Comparison of ENCODE assay signal across 13 cellular contexts in the genomic region with DNA sequence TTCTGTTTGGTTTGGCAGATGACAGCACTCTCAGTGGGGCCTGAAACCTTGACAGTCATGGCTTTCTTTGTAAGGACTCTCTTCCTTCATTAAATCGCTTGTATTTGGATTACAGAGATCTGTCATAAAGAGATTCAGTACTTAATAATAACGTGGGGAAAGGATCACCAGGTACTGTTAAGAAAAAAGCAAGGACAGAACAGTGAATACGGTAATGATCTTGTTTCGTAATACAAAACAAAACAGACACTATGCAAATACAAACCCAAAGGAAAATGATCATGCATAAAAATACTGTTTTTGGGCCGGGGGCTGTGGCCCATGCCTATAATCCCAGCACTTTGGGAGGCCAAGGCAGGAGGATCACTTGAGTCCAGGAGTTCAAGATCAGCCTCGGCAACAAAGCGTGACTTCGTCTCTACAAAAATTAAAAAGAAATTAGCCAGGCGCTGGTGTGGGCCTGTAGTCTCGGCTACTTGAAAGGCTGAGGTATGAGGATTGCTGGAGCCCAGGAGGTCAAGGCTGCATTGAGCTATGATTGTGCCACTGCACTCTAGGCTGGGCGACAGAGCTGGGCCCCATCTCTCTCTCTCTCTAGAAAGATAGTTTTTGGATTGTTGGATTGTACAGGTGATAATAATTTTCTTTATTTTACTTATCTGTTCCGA.
DNase-seq lines count a peak whose midpoint lies in the region; ATAC-seq, FAIRE-seq and TF ChIP-seq lines count a peak whose summit lies in the region.
"Had no signal": no experiment of that assay in that cellular context is flagged by ENCODE, and none has a peak within 500 bp of the region (broad histone marks: within the 10 kb centered on the region; RNA-seq: fewer than 3 reads in every experiment).

No MANE protein-coding gene starts in this region.

- POLR2A ChIA-PET in HepG2 (lab: Yijun Ruan, JAX), result no interaction called here

- TF ChIP-seq EP300 in HepG2 (IDR thresholded peaks at IDR 0.05; ENCODE audit: low read depth in 2 of 2, low read length in 2 of 2) (peak in 1 of 2 experiments; percentile 61; a peak in 1 of 4 replicates), HepG2 (CRISPR knock-in tag; IDR thresholded peaks at IDR 0.05; ENCODE audit: borderline replicate concordance) (no peak)

- H3K27ac ChIP-seq in HepG2 (ENCODE audit: extremely low read length, insufficient read depth, low read length) (peak overlapping the region; percentile 70), right lobe of liver (no peak overlapping the region), testis (no peak overlapping the region)

- ATAC-seq in HepG2, result peak; percentile 64
- no peak for ATAC-seq in right lobe of liver
- ATAC-seq in GM18511 (IDR thresholded peaks at IDR 0.05; ENCODE audit: unreplicated experiment), result no peak
- ATAC-seq: K562 had no signal

- H2AFZ ChIP-seq in HepG2 (ENCODE audit: low read length), result peak overlapping the region; percentile 73

- in situ Hi-C loops in HepG2 (cut with HindIII; ENCODE audit: extremely low pct_ligation_motif_present, low pct_unique_long_range_greater_than_20kb), result no loop called here

- H3K4me2 ChIP-seq in HepG2 (ENCODE audit: low read depth, low read length), result peak overlapping the region; percentile 71

- no peaks in the 10 kb centered on the region for H4K20me1 ChIP-seq in HepG2 (ENCODE audit: insufficient read depth, low read length)

- H3K27me3 ChIP-seq in HepG2 (ENCODE audit: control insufficient read depth in 1 of 2, insufficient read depth in 2 of 2, low read length in 2 of 2) (no peaks in the 10 kb centered on the region), right lobe of liver (no peaks in the 10 kb centered on the region), testis (no peaks in the 10 kb centered on the region)
- H3K27me3 ChIP-seq: ovary had no signal

- H3K4me1 Mint-ChIP-seq in activated T-helper 2 cell treated with anti-CD3 and anti-CD28 coated beads, Interferon-gamma antibody, Interleukin-2, Interleukin-4, amounts not matched to agents 10 μg/mL and 5 μg/mL and 100 μg/mL, durations not matched to agents 14 hours and 24 hours and 36 hours (ENCODE audit: low read depth), result peaks cover 9% of the 10 kb centered on the region
- H3K4me1 Mint-ChIP-seq in immature natural killer cell, result peaks cover 14 to 16% of the 10 kb centered on the region in 2 donors

- TF ChIP-seq CTCF in HepG2 (CRISPR knock-in tag; IDR thresholded peaks at IDR 0.05) (no peak), right lobe of liver (IDR thresholded peaks at IDR 0.05) (no peak), testis (IDR thresholded peaks at IDR 0.05) (no peak)

- H3K9me3 Mint-ChIP-seq in activated T-helper 2 cell treated with anti-CD3 and anti-CD28 coated beads, Interferon-gamma antibody, Interleukin-2, Interleukin-4, amounts not matched to agents 10 μg/mL and 5 μg/mL and 100 μg/mL, durations not matched to agents 14 hours and 24 hours and 36 hours, result peaks cover 3% of the 10 kb centered on the region
- no peaks in the 10 kb centered on the region for H3K9me3 Mint-ChIP-seq in immature natural killer cell

- no TSS peak for BruUV-seq in HepG2 (replicated peaks; lab: Mats Ljungman, UMichigan)

- CTCF ChIA-PET in HepG2 (lab: Yijun Ruan, JAX; ENCODE audit: low intra/inter-chr PET ratio, low total read pairs), result no interaction called here

- H3K27ac Mint-ChIP-seq in activated T-helper 2 cell treated with anti-CD3 and anti-CD28 coated beads, Interferon-gamma antibody, Interleukin-2, Interleukin-4, amounts not matched to agents 10 μg/mL and 5 μg/mL and 100 μg/mL, durations not matched to agents 14 hours and 24 hours and 36 hours, result no peak overlapping the region
- H3K27ac Mint-ChIP-seq in immature natural killer cell, result peak overlapping the region in 4 of 6 donors; percentile 5 to 64 (median 15)

- peak overlapping the region; percentile 17; the same call in 1 of the 2 replicates for H3K9ac ChIP-seq in HepG2 (ENCODE audit: insufficient read depth, low read depth, low read length)

- peak; percentile 10; the same call in 1 of the 2 replicates for TF ChIP-seq RAD21 in HepG2 (CRISPR knock-in tag; IDR thresholded peaks at IDR 0.05)

- peaks cover 30% of the 10 kb centered on the region for H3K27me3 Mint-ChIP-seq in activated T-helper 2 cell treated with anti-CD3 and anti-CD28 coated beads, Interferon-gamma antibody, Interleukin-2, Interleukin-4, amounts not matched to agents 10 μg/mL and 5 μg/mL and 100 μg/mL, durations not matched to agents 14 hours and 24 hours and 36 hours (ENCODE audit: low read depth)
- H3K27me3 Mint-ChIP-seq in immature natural killer cell (ENCODE audit: low read depth in 3 of 3), result peaks cover 3 to 10% (median 3%) of the 10 kb centered on the region in 3 donors

- intact Hi-C loops in HepG2 (cut with micrococcal nuclease; ENCODE audit: unreplicated experiment), result loop anchor here (5.0 kb wide), 2 partner anchors 66 to 106 kb away; a partner anchor contains a TSS
- intact Hi-C loops in right lobe of liver (cut with DNase I), result no loop called here
- intact Hi-C loops in activated T-helper 2 cell treated with anti-CD3 and anti-CD28 coated beads, Interferon-gamma antibody, Interleukin-2, Interleukin-4, amounts not matched to agents 10 μg/mL and 5 μg/mL and 100 μg/mL, durations not matched to agents 14 hours and 24 hours and 36 hours (cut with micrococcal nuclease), result loop anchor here (5.0 to 10.0 kb wide), 4 partner anchors 66 to 279 kb away; a partner anchor contains a TSS
- intact Hi-C loops in testis (cut with DNase I; ENCODE audit: low total_unique reads), result no loop called here

- no peaks in the 10 kb centered on the region for H3K79me2 ChIP-seq in HepG2 (ENCODE audit: insufficient read depth, low read length)

- H3K36me3 Mint-ChIP-seq in activated T-helper 2 cell treated with anti-CD3 and anti-CD28 coated beads, Interferon-gamma antibody, Interleukin-2, Interleukin-4, amounts not matched to agents 10 μg/mL and 5 μg/mL and 100 μg/mL, durations not matched to agents 14 hours and 24 hours and 36 hours (ENCODE audit: low read depth), result no peaks in the 10 kb centered on the region
- H3K36me3 Mint-ChIP-seq in immature natural killer cell, result no peaks in the 10 kb centered on the region

- H3K9me3 ChIP-seq in HepG2 (ENCODE audit: low read length), result no peaks in the 10 kb centered on the region
- no peaks in the 10 kb centered on the region for H3K9me3 ChIP-seq in right lobe of liver
- H3K9me3 ChIP-seq in testis, result no peaks in the 10 kb centered on the region
- H3K9me3 ChIP-seq: ovary, stomach had no signal

- 3% methylated on average over 12 of the region's 12 CpGs for WGBS in HepG2 (ENCODE audit: low lambda C conversion rate)
- 66% methylated on average over 12 of the region's 12 CpGs for WGBS in right lobe of liver (ENCODE audit: insufficient coverage, low coverage, low lambda C conversion rate, missing lambda C conversion rate)
- 70 to 78% methylated on average over 12 of the region's 12 CpGs for WGBS in testis, 2 donors

- DNase-seq in HepG2 (ENCODE audit: low spot score), result peak; percentile 64
- no peak for DNase-seq in right lobe of liver
- DNase-seq in activated T-helper 2 cell treated with anti-CD3 and anti-CD28 coated beads, Interferon-gamma antibody, Interleukin-2, Interleukin-4, amounts not matched to agents 10 μg/mL and 5 μg/mL and 100 μg/mL, durations not matched to agents 14 hours and 24 hours and 36 hours (ENCODE audit: low spot score), result no peak
- no peak for DNase-seq in immature natural killer cell
- DNase-seq in testis, result no peak
- DNase-seq in activated effector memory CD4-positive, alpha-beta T cell treated with anti-CD3 and anti-CD28 coated beads, Interleukin-2, amount 50 U/mL, for 16 hours, result no peak
- DNase-seq in NCI-H82 treated with DMSO at 0.1 percent for 48 hours (lab: John Stamatoyannopoulos, UW; ENCODE audit: unreplicated experiment), result no peak
- DNase-seq: HCEC 1CT had no signal

- FAIRE-seq in HepG2 (lab: Jason Lieb, UNC), result peak; percentile 23
- FAIRE-seq: islet of Langerhans, K562 had no signal

- TF ChIP-seq POLR2A in HepG2 (IDR thresholded peaks at IDR 0.05; ENCODE audit: insufficient read depth in 1 of 2, low read depth in 2 of 2, low read length in 2 of 2), result no peak
- TF ChIP-seq POLR2A in right lobe of liver (IDR thresholded peaks at IDR 0.05), result no peak
- no peak for TF ChIP-seq POLR2A in testis (IDR thresholded peaks at IDR 0.05)

- H3K4me3 ChIP-seq in HepG2 (replicated peaks in 1 of 3; ENCODE audit: insufficient read depth in 1 of 3, low read depth in 2 of 3, low read length in 3 of 3) (peak overlapping the region in 1 of 3 experiments; percentile 58; a peak in 2 of 6 replicates), right lobe of liver (peak overlapping the region in 1 of 3 donors; percentile 59), testis (no peak overlapping the region)
- H3K4me3 ChIP-seq: K562 had no signal

- no peaks in the 10 kb centered on the region for H3K36me3 ChIP-seq in HepG2 (replicated peaks in 1 of 2; ENCODE audit: control insufficient read depth in 1 of 2, insufficient read depth in 2 of 2, low read length in 2 of 2)
- H3K36me3 ChIP-seq in right lobe of liver, result no peaks in the 10 kb centered on the region
- no peaks in the 10 kb centered on the region for H3K36me3 ChIP-seq in testis (ENCODE audit: low read depth, missing control alignments)
- H3K36me3 ChIP-seq: ovary, stomach had no signal

- H3K4me3 Mint-ChIP-seq in activated T-helper 2 cell treated with anti-CD3 and anti-CD28 coated beads, Interferon-gamma antibody, Interleukin-2, Interleukin-4, amounts not matched to agents 10 μg/mL and 5 μg/mL and 100 μg/mL, durations not matched to agents 14 hours and 24 hours and 36 hours (ENCODE audit: low read depth), result peak overlapping the region; percentile 72
- peak overlapping the region; percentile 77 to 90 (median 88) for H3K4me3 Mint-ChIP-seq in immature natural killer cell

- H3K4me1 ChIP-seq in HepG2 (ENCODE audit: insufficient read depth, low read length), result peaks cover 61% of the 10 kb centered on the region
- peaks cover 0 to 16% (median 2%) of the 10 kb centered on the region in 4 donors for H3K4me1 ChIP-seq in right lobe of liver
- no peaks in the 10 kb centered on the region for H3K4me1 ChIP-seq in testis

TF ChIP-seq in HepG2, 621 proteins besides CTCF, POLR2A, EP300 and RAD21 (continues in another document):
- TF ChIP-seq FOXA3 (CRISPR knock-in tag; IDR thresholded peaks at IDR 0.05) (peak; percentile 30; the same call in 1 of the 2 replicates), ZNF446 (CRISPR knock-in tag; IDR thresholded peaks at IDR 0.05) (no peak), ZNF780A (CRISPR knock-in tag; IDR thresholded peaks at IDR 0.05) (no peak), SKI (IDR thresholded peaks at IDR 0.05; ENCODE audit: partially characterized antibody) (peak; percentile 16)

Comparison
In these comparisons a context has a peak if more than half of its experiments do, and no peak if none do; other contexts are left out.
1. intact Hi-C loops: an anchor here in HepG2 (5.0 kb wide) and activated T-helper 2 cell treated with anti-CD3 and anti-CD28 coated beads, Interferon-gamma antibody, Interleukin-2, Interleukin-4, amounts not matched to agents 10 μg/mL and 5 μg/mL and 100 μg/mL, durations not matched to agents 14 hours and 24 hours and 36 hours (5.0 to 10.0 kb wide); none called in right lobe of liver and testis.